Comparison of ENCODE assay signal across 1 cellular context in genomic region chr18:73456643-73457042, GRCh38.
A peak's percentile ranks its signal among the peaks of the same experiment; 100 is the strongest.
TF ChIP-seq lines count a peak whose summit lies in the region.

No MANE protein-coding gene starts in this region.

TF ChIP-seq in IMR-90, 13 proteins besides CTCF, POLR2A, EP300 and RAD21 (continued from another document):
- TF ChIP-seq MAFK (IDR thresholded peaks at IDR 0.05; ENCODE audit: low read depth, low read length): peak; percentile 84
TF ChIP-seq in IMR-90: peak in this region for 1.
